ENCODE assay signal across 10 cellular contexts in genomic region chr1:201513498-201514243, GRCh38. TPM values are rescaled to one million over a fixed set of nuclear protein-coding genes. Genes with fewer than 3 reads are reported as not detected.
DNase-seq lines count a peak whose midpoint lies in the region; ATAC-seq and TF ChIP-seq lines count a peak whose summit lies in the region.
"Had no signal": no experiment of that assay in that cellular context is flagged by ENCODE, and none has a peak within 500 bp of the region (broad histone marks: within the 10 kb centered on the region; RNA-seq: fewer than 3 reads in every experiment).

No MANE protein-coding gene starts in this region.

- no peak overlapping the region for H3K4me3 ChIP-seq in breast epithelium
- no peak overlapping the region for H3K4me3 ChIP-seq in mammary epithelial cell (replicated peaks in 1 of 3; ENCODE audit: insufficient read depth in 1 of 3, low read depth in 2 of 3, low read length in 3 of 3)
- no peak overlapping the region for H3K4me3 ChIP-seq in fibroblast of villous mesenchyme (ENCODE audit: low read depth, low read length)
- no peak overlapping the region for H3K4me3 ChIP-seq in trophoblast cell (ENCODE audit: low read depth, low read length)
- H3K4me3 ChIP-seq in transverse colon = no peak overlapping the region

- no peak overlapping the region for H3K9ac ChIP-seq in mammary epithelial cell (ENCODE audit: insufficient read depth, low read length)
- no peak overlapping the region for H3K9ac ChIP-seq in trophoblast cell (ENCODE audit: low read length)

- no peaks in the 10 kb centered on the region for H3K27me3 ChIP-seq in breast epithelium
- H3K27me3 ChIP-seq in mammary epithelial cell (ENCODE audit: insufficient read depth, low read length) = no peaks in the 10 kb centered on the region
- no peaks in the 10 kb centered on the region for H3K27me3 ChIP-seq in trophoblast cell (ENCODE audit: insufficient read depth, low read length)
- no peaks in the 10 kb centered on the region for H3K27me3 ChIP-seq in transverse colon

- H2BK120ac ChIP-seq in trophoblast cell (ENCODE audit: insufficient read depth, low read length, poor library complexity) = peak overlapping the region; percentile 100

- intact Hi-C loops in breast epithelium (cut with DNase I; ENCODE audit: low total_unique reads) = loop anchor here (5.0 kb wide), 1 partner anchor 81 kb away; no protein-coding TSS in a partner anchor
- intact Hi-C loops in mammary epithelial cell (cut with micrococcal nuclease) = loop anchor here (1.0 to 5.0 kb wide), 6 partner anchors 31 to 165 kb away; partner anchors contain the start of gene LAD1
- intact Hi-C loops in transverse colon (cut with DNase I; ENCODE audit: low total_unique reads) = loop anchor here (5.0 kb wide), 1 partner anchor 66 kb away; no protein-coding TSS in a partner anchor

- TF ChIP-seq CTCF in breast epithelium (IDR thresholded peaks at IDR 0.05) (no peak), mammary epithelial cell (conservative IDR thresholded peaks at IDR 0.05 in 1 of 2, IDR thresholded peaks at IDR 0.05 in 1 of 2; ENCODE audit: extremely low read depth in 1 of 2, insufficient read depth in 1 of 2, low read depth in 1 of 2, low read length in 2 of 2) (no peak), fibroblast of villous mesenchyme (IDR thresholded peaks at IDR 0.05; ENCODE audit: insufficient read depth, low read depth, low read length) (no peak), transverse colon (IDR thresholded peaks at IDR 0.05) (no peak)

- no TSS peak for BruUV-seq in mammary epithelial cell (replicated peaks; lab: Mats Ljungman, UMichigan)

- no peak for TF ChIP-seq POLR2A in breast epithelium (IDR thresholded peaks at IDR 0.05)
- TF ChIP-seq POLR2A in transverse colon (IDR thresholded peaks at IDR 0.05) = no peak

- H3K36me3 ChIP-seq in breast epithelium (no peaks in the 10 kb centered on the region), mammary epithelial cell (ENCODE audit: insufficient read depth, low read length) (no peaks in the 10 kb centered on the region), trophoblast cell (ENCODE audit: control insufficient read depth in 1 of 2, insufficient read depth in 2 of 2, low read length in 2 of 2) (no peaks in the 10 kb centered on the region), transverse colon (no peaks in the 10 kb centered on the region)

- H3K4ac ChIP-seq in trophoblast cell (ENCODE audit: low read depth, low read length) = peak overlapping the region; percentile 89

- H2AFZ ChIP-seq in mammary epithelial cell (ENCODE audit: low read depth, low read length) (no peak overlapping the region), trophoblast cell (ENCODE audit: insufficient read depth, low read length, poor library complexity) (peak overlapping the region; percentile 56)

- in situ Hi-C loops in mammary epithelial cell (cut with MboI; ENCODE audit: low sequenced_read_pairs in 2 of 2) = loop anchor here (5.0 to 10.0 kb wide), 2 partner anchors 66 to 69 kb away; no protein-coding TSS in a partner anchor
- in situ Hi-C loops in transverse colon (cut with MboI; ENCODE audit: low pct_ligation_motif_present in 1 of 4, low pct_unique_long_range_greater_than_20kb in 1 of 4, low sequenced_read_pairs in 3 of 4) = no loop called here

- peak overlapping the region; percentile 100 for H4K91ac ChIP-seq in trophoblast cell (ENCODE audit: low read depth, low read length)

- H3K9me3 ChIP-seq in breast epithelium (no peaks in the 10 kb centered on the region), mammary epithelial cell (replicated peaks; ENCODE audit: insufficient read depth, low read length) (no peaks in the 10 kb centered on the region), trophoblast cell (ENCODE audit: insufficient read depth, low read depth, low read length) (no peaks in the 10 kb centered on the region), transverse colon (no peaks in the 10 kb centered on the region)

- peak overlapping the region; percentile 95 for H4K8ac ChIP-seq in trophoblast cell (ENCODE audit: low read depth, low read length)

- H2BK5ac ChIP-seq in trophoblast cell (ENCODE audit: low read depth, low read length, poor library complexity) = peak overlapping the region; percentile 99

- H3K18ac ChIP-seq in trophoblast cell (ENCODE audit: low read length) = peak overlapping the region; percentile 98

- no peak for ATAC-seq in GM18858 (IDR thresholded peaks at IDR 0.05; ENCODE audit: unreplicated experiment)
- no peak for ATAC-seq in HG02970 (IDR thresholded peaks at IDR 0.05; ENCODE audit: low FRiP score, unreplicated experiment)

- TF ChIP-seq EP300 in transverse colon (IDR thresholded peaks at IDR 0.05; ENCODE audit: low read depth) = no peak

- peaks cover 63% of the 10 kb centered on the region for H3K79me1 ChIP-seq in trophoblast cell (ENCODE audit: low read length)

- H3K27ac ChIP-seq in breast epithelium = peak overlapping the region; percentile 76 to 97
- no peak overlapping the region for H3K27ac ChIP-seq in mammary epithelial cell (ENCODE audit: insufficient read depth, low read depth, low read length)
- H3K27ac ChIP-seq in trophoblast cell (ENCODE audit: low read depth, low read length) = peak overlapping the region; percentile 97
- H3K27ac ChIP-seq in transverse colon = peak overlapping the region in 3 of 4 donors; percentile 43 to 97 (median 51)

- H2AK5ac ChIP-seq in trophoblast cell (ENCODE audit: low read length) = peak overlapping the region; percentile 100

- 84% methylated on average over 6 of the region's 6 CpGs for WGBS in mammary epithelial cell (ENCODE audit: low coverage, missing lambda C conversion rate)
- WGBS in trophoblast cell (ENCODE audit: extremely low coverage, insufficient coverage, insufficient read length) = no CpG with 5 or more reads among the region's 6 CpGs
- WGBS in transverse colon (ENCODE audit: low coverage in 1 of 2), 2 donors = 92 to 93% methylated on average over 5 to 6 of the region's 6 CpGs

- peak overlapping the region; percentile 99 for H3K14ac ChIP-seq in trophoblast cell (ENCODE audit: low read length)

- H3K23ac ChIP-seq in trophoblast cell (ENCODE audit: low read length) = no peak overlapping the region

- DNase-seq in breast epithelium (ENCODE audit: low spot score in 2 of 2) (no peak), mammary epithelial cell (no peak), fibroblast of villous mesenchyme (ENCODE audit: low read depth) (peak; percentile 22), trophoblast cell (peak in 1 of 2 donors; percentile 63), transverse colon (no peak), mucosa of gallbladder (ENCODE audit: low spot score) (no peak)
- DNase-seq: cortex of kidney had no signal

- H4K20me1 ChIP-seq in mammary epithelial cell (ENCODE audit: insufficient read depth, low read length) = no peaks in the 10 kb centered on the region

- H3K4me1 ChIP-seq in breast epithelium (peaks cover 0 to 18% of the 10 kb centered on the region in 2 donors), mammary epithelial cell (ENCODE audit: insufficient read depth, low read length) (peaks cover 35% of the 10 kb centered on the region), trophoblast cell (ENCODE audit: control insufficient read depth in 1 of 2, insufficient read depth in 2 of 2, low read length in 2 of 2) (peaks cover 49 to 59% of the 10 kb centered on the region in 2 experiments), transverse colon (peaks cover 3 to 25% (median 22%) of the 10 kb centered on the region in 4 donors)

- CTCF ChIA-PET in mammary epithelial cell (lab: Charles Lee; ENCODE audit: low non-redundant PET) = interaction anchor here (0.5 to 1.5 kb wide), 12 partner anchors 9 to 249 kb away, joined by 3 to 15 read pairs (median 6); partner anchors contain the start of gene PHLDA3

- H3K4me2 ChIP-seq in mammary epithelial cell (ENCODE audit: insufficient read depth, low read depth, low read length) = no peak overlapping the region
- H3K4me2 ChIP-seq in trophoblast cell (ENCODE audit: low read length) = no peak overlapping the region

- dilution Hi-C loops in mammary epithelial cell (cut with HindIII; ENCODE audit: low sequenced_read_pairs) = no loop called here

- H3K79me2 ChIP-seq in mammary epithelial cell (ENCODE audit: insufficient read depth, low read length) (no peaks in the 10 kb centered on the region), trophoblast cell (ENCODE audit: control insufficient read depth, insufficient read depth, low read length, poor library complexity) (peaks cover 15% of the 10 kb centered on the region)

- peak overlapping the region; percentile 83 for H4K12ac ChIP-seq in trophoblast cell (ENCODE audit: low read depth, low read length)

- H2BK12ac ChIP-seq in trophoblast cell (ENCODE audit: low read length) = peak overlapping the region; percentile 100

RNA-seq across cellular contexts. Expression of gene CSRP1, which starts 6.7 kb away (rescaled TPM):
- total RNA-seq in breast epithelium = 1,000 to 10,000 TPM in 1 of 3 donors, 100 to 1,000 TPM in 2; 186 to 1,491 (median 767) TPM
- total RNA-seq in mammary epithelial cell = 100 to 1,000 TPM; 145 to 609 TPM
- 231 TPM for polyA plus RNA-seq in mammary epithelial cell
- 209 TPM for polyA minus RNA-seq in mammary epithelial cell
- 931 and 941 TPM in 2 replicates for total RNA-seq in fibroblast of villous mesenchyme
- polyA plus RNA-seq in trophoblast cell (2013) = 326 and 348 TPM in 2 replicates
- total RNA-seq in transverse colon = 1,000 to 10,000 TPM in 2 of 4 donors, 100 to 1,000 TPM in 2; 697 to 1,474 (median 915) TPM
- total RNA-seq in mucosa of gallbladder = 524 TPM

RNA-seq across cellular contexts. Expression of gene NAV1, which starts 25.3 kb away (rescaled TPM):
- total RNA-seq in breast epithelium (10 to 100 TPM; 11.3 to 31.5 (median 22.7) TPM), mammary epithelial cell (10 to 100 TPM; 24.3 to 94.2 TPM), fibroblast of villous mesenchyme (37.6 and 48.6 TPM in 2 replicates), transverse colon (10 to 100 TPM; 13.0 to 40.6 (median 16.9) TPM), mucosa of gallbladder (22.0 TPM)
- polyA plus RNA-seq in mammary epithelial cell = 48.9 TPM
- polyA minus RNA-seq in mammary epithelial cell = 177 TPM
- 38.9 and 40.5 TPM in 2 replicates for polyA plus RNA-seq in trophoblast cell (2013)
- total RNA-seq: HepG2 had no signal
- polyA plus RNA-seq: HepG2 had no signal

RNA-seq across cellular contexts. Expression of gene PHLDA3, which starts 44.7 kb away (rescaled TPM):
- total RNA-seq in breast epithelium (100 to 1,000 TPM in 1 of 3 donors, 10 to 100 TPM in 2; 65.7 to 116 (median 92.7) TPM), mammary epithelial cell (100 to 1,000 TPM; 132 to 205 TPM), fibroblast of villous mesenchyme (65.1 and 70.0 TPM in 2 replicates), transverse colon (10 to 100 TPM; 19.4 to 47.6 (median 31.5) TPM), mucosa of gallbladder (39.4 TPM)
- polyA plus RNA-seq in mammary epithelial cell = 96.4 TPM
- polyA minus RNA-seq in mammary epithelial cell = 27.0 TPM
- 49.4 and 51.1 TPM in 2 replicates for polyA plus RNA-seq in trophoblast cell (2013)

Comparison
In these comparisons a context has a peak if more than half of its experiments do, and no peak if none do; other contexts are left out.
1. in situ Hi-C loops: an anchor here in mammary epithelial cell (5.0 to 10.0 kb wide); none called in transverse colon.